In the genomic region with DNA sequence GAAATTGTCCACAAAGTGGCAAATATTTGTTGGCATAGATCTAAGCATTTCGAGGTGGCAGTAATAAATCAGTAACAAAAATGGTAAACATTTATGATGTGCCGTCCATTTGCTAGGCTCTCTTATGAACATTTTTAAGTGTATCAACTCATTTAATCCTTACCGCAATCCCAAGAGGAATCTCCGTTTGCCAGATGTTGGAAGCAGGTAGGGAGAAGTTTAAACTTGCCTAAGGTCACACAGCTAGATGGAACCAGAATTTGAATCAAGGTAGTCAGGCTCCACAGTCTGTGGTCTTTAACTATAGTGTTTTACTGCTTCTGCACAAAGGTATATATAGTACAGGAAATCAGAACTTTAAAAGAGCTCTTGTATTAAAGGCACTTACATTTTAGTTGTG, we compare ENCODE assay signal across 2 cellular contexts.
TF ChIP-seq lines count a peak whose summit lies in the region.

No MANE protein-coding gene starts in this region.

TF ChIP-seq in A549, 52 proteins besides CTCF, POLR2A, EP300 and RAD21 (continued from another document):
- TF ChIP-seq ELK1 (IDR thresholded peaks at IDR 0.05; ENCODE audit: low read depth, low read length) (no peak), HOXB5 (CRISPR knock-in tag; IDR thresholded peaks at IDR 0.05) (no peak), SREBF2 (IDR thresholded peaks at IDR 0.05) (no peak), ZSCAN20 (CRISPR knock-in tag; IDR thresholded peaks at IDR 0.05) (no peak), HMGXB4 (CRISPR knock-in tag; IDR thresholded peaks at IDR 0.05; ENCODE audit: borderline replicate concordance) (no peak), ZC3H11A (IDR thresholded peaks at IDR 0.05) (no peak), EHF (CRISPR knock-in tag; IDR thresholded peaks at IDR 0.05) (no peak), CEBPB (IDR thresholded peaks at IDR 0.05) (no peak), RARB (CRISPR knock-in tag; IDR thresholded peaks at IDR 0.05) (no peak), NFE2L2 (conservative IDR thresholded peaks at IDR 0.05; ENCODE audit: low read length) (no peak), HOXA7 (CRISPR knock-in tag; IDR thresholded peaks at IDR 0.05) (no peak), JUN (IDR thresholded peaks at IDR 0.05) (no peak)

TF ChIP-seq in GM23338, 12 proteins besides CTCF, POLR2A, EP300 and RAD21 (continued from another document):
- TF ChIP-seq, protein P1, sequence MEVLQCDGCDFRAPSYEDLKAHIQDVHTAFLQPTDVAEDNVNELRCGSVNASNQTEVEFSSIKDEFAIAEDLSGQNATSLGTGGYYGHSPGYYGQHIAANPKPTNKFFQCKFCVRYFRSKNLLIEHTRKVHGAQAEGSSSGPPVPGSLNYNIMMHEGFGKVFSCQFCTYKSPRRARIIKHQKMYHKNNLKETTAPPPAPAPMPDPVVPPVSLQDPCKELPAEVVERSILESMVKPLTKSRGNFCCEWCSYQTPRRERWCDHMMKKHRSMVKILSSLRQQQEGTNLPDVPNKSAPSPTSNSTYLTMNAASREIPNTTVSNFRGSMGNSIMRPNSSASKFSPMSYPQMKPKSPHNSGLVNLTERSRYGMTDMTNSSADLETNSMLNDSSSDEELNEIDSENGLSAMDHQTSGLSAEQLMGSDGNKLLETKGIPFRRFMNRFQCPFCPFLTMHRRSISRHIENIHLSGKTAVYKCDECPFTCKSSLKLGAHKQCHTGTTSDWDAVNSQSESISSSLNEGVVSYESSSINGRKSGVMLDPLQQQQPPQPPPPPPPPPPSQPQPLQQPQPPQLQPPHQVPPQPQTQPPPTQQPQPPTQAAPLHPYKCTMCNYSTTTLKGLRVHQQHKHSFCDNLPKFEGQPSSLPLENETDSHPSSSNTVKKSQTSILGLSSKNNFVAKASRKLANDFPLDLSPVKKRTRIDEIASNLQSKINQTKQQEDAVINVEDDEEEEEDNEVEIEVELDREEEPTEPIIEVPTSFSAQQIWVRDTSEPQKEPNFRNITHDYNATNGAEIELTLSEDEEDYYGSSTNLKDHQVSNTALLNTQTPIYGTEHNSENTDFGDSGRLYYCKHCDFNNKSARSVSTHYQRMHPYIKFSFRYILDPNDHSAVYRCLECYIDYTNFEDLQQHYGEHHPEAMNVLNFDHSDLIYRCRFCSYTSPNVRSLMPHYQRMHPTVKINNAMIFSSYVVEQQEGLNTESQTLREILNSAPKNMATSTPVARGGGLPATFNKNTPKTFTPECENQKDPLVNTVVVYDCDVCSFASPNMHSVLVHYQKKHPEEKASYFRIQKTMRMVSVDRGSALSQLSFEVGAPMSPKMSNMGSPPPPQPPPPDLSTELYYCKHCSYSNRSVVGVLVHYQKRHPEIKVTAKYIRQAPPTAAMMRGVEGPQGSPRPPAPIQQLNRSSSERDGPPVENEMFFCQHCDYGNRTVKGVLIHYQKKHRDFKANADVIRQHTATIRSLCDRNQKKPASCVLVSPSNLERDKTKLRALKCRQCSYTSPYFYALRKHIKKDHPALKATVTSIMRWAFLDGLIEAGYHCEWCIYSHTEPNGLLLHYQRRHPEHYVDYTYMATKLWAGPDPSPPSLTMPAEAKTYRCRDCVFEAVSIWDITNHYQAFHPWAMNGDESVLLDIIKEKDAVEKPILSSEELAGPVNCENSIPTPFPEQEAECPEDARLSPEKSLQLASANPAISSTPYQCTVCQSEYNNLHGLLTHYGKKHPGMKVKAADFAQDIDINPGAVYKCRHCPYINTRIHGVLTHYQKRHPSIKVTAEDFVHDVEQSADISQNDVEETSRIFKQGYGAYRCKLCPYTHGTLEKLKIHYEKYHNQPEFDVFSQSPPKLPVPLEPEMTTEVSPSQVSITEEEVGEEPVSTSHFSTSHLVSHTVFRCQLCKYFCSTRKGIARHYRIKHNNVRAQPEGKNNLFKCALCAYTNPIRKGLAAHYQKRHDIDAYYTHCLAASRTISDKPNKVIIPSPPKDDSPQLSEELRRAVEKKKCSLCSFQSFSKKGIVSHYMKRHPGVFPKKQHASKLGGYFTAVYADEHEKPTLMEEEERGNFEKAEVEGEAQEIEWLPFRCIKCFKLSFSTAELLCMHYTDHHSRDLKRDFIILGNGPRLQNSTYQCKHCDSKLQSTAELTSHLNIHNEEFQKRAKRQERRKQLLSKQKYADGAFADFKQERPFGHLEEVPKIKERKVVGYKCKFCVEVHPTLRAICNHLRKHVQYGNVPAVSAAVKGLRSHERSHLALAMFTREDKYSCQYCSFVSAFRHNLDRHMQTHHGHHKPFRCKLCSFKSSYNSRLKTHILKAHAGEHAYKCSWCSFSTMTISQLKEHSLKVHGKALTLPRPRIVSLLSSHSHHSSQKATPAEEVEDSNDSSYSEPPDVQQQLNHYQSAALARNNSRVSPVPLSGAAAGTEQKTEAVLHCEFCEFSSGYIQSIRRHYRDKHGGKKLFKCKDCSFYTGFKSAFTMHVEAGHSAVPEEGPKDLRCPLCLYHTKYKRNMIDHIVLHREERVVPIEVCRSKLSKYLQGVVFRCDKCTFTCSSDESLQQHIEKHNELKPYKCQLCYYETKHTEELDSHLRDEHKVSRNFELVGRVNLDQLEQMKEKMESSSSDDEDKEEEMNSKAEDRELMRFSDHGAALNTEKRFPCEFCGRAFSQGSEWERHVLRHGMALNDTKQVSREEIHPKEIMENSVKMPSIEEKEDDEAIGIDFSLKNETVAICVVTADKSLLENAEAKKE (CRISPR knock-in tag; IDR thresholded peaks at IDR 0.05) = no peak
- TF ChIP-seq ZNF331 (CRISPR knock-in tag; IDR thresholded peaks at IDR 0.05; ENCODE audit: low read depth) (no peak), CREB1 (CRISPR knock-in tag; IDR thresholded peaks at IDR 0.05; ENCODE audit: low read depth) (no peak), EZH2 (IDR thresholded peaks at IDR 0.05; ENCODE audit: low read depth, unreplicated experiment) (no peak), REST (IDR thresholded peaks at IDR 0.05; ENCODE audit: unreplicated experiment) (no peak), ZNF114 (CRISPR knock-in tag; IDR thresholded peaks at IDR 0.05) (no peak), STAT1 (IDR thresholded peaks at IDR 0.05; ENCODE audit: unreplicated experiment) (no peak)
